ENCODE assay signal across 9 cellular contexts in the genomic region with DNA sequence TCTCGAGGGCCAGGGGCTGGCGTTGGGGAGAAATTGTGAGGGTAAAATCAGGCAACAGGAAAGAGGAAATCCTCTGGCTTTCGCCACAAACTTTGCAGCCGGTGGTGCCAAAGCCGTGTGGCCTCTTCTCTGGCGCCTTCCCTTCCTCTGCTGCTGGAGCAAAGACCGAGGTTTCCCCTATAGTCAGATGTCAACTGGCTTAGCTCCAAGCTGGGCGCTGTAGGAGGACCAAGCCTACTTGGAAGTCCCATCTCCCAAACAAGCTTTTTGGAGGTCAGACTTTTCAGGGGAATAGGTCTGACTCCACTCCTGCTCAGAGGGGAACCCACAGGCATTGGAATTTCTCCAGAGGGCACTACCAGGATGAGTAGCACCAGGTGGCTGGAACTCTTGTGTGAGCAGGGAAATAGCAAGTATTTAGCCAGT. TPM values are rescaled to one million over a fixed set of nuclear protein-coding genes. Genes with fewer than 3 reads are reported as not detected.
DNase-seq lines count a peak whose midpoint lies in the region; ATAC-seq and TF ChIP-seq lines count a peak whose summit lies in the region.
"Had no signal": no experiment of that assay in that cellular context is flagged by ENCODE, and none has a peak within 500 bp of the region (broad histone marks: within the 10 kb centered on the region; RNA-seq: fewer than 3 reads in every experiment).

No MANE protein-coding gene starts in this region.

- CTCF ChIA-PET in WTC11 (lab: Charles Lee): interaction anchor here (0.8 to 17.3 kb wide), 10 partner anchors 10 to 109 kb away, joined by 3 to 293 read pairs (median 4); partner anchors contain the start of gene TOP2A
- CTCF ChIA-PET in Caco-2 (lab: Charles Lee): interaction anchor here (1.9 to 2.9 kb wide), 4 partner anchors 28 to 112 kb away, joined by 7 to 30 read pairs (median 16); no protein-coding TSS in a partner anchor

- H3K27ac ChIP-seq in right atrium auricular region (peak overlapping the region; percentile 89 to 91), thoracic aorta (peak overlapping the region; percentile 57 to 72)
- no peak overlapping the region for H3K27ac ChIP-seq in effector memory CD4-positive, alpha-beta T cell (ENCODE audit: insufficient read depth, low read length, poor library complexity, severe bottlenecking)

- H3K27me3 ChIP-seq in right atrium auricular region (no peaks in the 10 kb centered on the region), thoracic aorta (replicated peaks; ENCODE audit: insufficient read depth) (no peaks in the 10 kb centered on the region), Caco-2 (replicated peaks; ENCODE audit: control insufficient read depth, insufficient read depth, low read length) (no peaks in the 10 kb centered on the region)
- no peaks in the 10 kb centered on the region for H3K27me3 ChIP-seq in effector memory CD4-positive, alpha-beta T cell (replicated peaks; ENCODE audit: control insufficient read depth, insufficient read depth, low read length, poor library complexity, severe bottlenecking)

- H3K36me3 Mint-ChIP-seq in T-helper 2 cell treated with Interferon-gamma antibody and Interleukin-4, amounts not matched to agents 5 μg/mL and 100 μg/mL, for 36 hours (ENCODE audit: low read depth): peaks cover 31% of the 10 kb centered on the region
- H3K36me3 Mint-ChIP-seq in WTC11: peaks cover 9% of the 10 kb centered on the region; the same call in 1 of the 2 replicates
- no peaks in the 10 kb centered on the region for H3K36me3 Mint-ChIP-seq in Caco-2 (ENCODE audit: insufficient read depth, unreplicated experiment)

- peaks cover 0 to 70% of the 10 kb centered on the region in 2 donors for H3K4me1 ChIP-seq in right atrium auricular region
- peaks cover 48 to 93% of the 10 kb centered on the region in 2 donors for H3K4me1 ChIP-seq in thoracic aorta (ENCODE audit: control insufficient read depth in 1 of 2, low read depth in 2 of 2)
- H3K4me1 ChIP-seq in Caco-2: peaks cover 17% of the 10 kb centered on the region
- peaks cover 17% of the 10 kb centered on the region for H3K4me1 ChIP-seq in effector memory CD4-positive, alpha-beta T cell (ENCODE audit: control insufficient read depth, insufficient read depth, low read length, poor library complexity, severe bottlenecking)

- ATAC-seq in WTC11: no peak
- ATAC-seq in thoracic aorta (ENCODE audit: insufficient number of reproducible peaks, low FRiP score, low read depth): no peak

- peaks cover 2% of the 10 kb centered on the region for H3K27me3 Mint-ChIP-seq in T-helper 2 cell treated with Interferon-gamma antibody and Interleukin-4, amounts not matched to agents 5 μg/mL and 100 μg/mL, for 36 hours (ENCODE audit: low read depth)
- no peaks in the 10 kb centered on the region for H3K27me3 Mint-ChIP-seq in WTC11 (ENCODE audit: low read depth)
- no peaks in the 10 kb centered on the region for H3K27me3 Mint-ChIP-seq in Caco-2 (ENCODE audit: insufficient read depth, unreplicated experiment)

- POLR2A ChIA-PET in WTC11 (lab: Charles Lee) (no interaction called here), Caco-2 (lab: Charles Lee) (no interaction called here)

- TF ChIP-seq CTCF in WTC11 (IDR thresholded peaks at IDR 0.05) (no peak), right atrium auricular region (IDR thresholded peaks at IDR 0.05) (no peak), thoracic aorta (IDR thresholded peaks at IDR 0.05) (no peak), Caco-2 (IDR thresholded peaks at IDR 0.05; ENCODE audit: insufficient read depth in 1 of 2, low read depth in 1 of 2, low read length in 1 of 2, severe bottlenecking in 1 of 2, unreplicated experiment in 1 of 2) (no peak)

- H3K9me3 Mint-ChIP-seq in T-helper 2 cell treated with Interferon-gamma antibody and Interleukin-4, amounts not matched to agents 5 μg/mL and 100 μg/mL, for 36 hours: no peaks in the 10 kb centered on the region
- H3K9me3 Mint-ChIP-seq in WTC11 (no peaks in the 10 kb centered on the region), Caco-2 (ENCODE audit: unreplicated experiment) (no peaks in the 10 kb centered on the region)

- BruUV-seq in Caco-2 (replicated peaks; lab: Mats Ljungman, UMichigan): no TSS peak

- DNase-seq in T-helper 2 cell treated with Interferon-gamma antibody and Interleukin-4, amounts not matched to agents 5 μg/mL and 100 μg/mL, for 36 hours (ENCODE audit: low spot score): no peak
- DNase-seq in T-helper 2 cell: no peak
- DNase-seq in WTC11 (ENCODE audit: low spot score): no peak
- DNase-seq in right atrium auricular region (ENCODE audit: low spot score): no peak
- no peak for DNase-seq in thoracic aorta (ENCODE audit: low spot score)
- no peak for DNase-seq in Caco-2
- no peak for DNase-seq in effector memory CD4-positive, alpha-beta T cell
- no peak for DNase-seq in stimulated activated naive CD4-positive, alpha-beta T cell treated with Interleukin-2 at 50 U/mL for 16 hours (lab: John Stamatoyannopoulos, UW)
- DNase-seq: OCI-M1 had no signal

- peak overlapping the region; percentile 65 for H3K4me3 Mint-ChIP-seq in T-helper 2 cell treated with Interferon-gamma antibody and Interleukin-4, amounts not matched to agents 5 μg/mL and 100 μg/mL, for 36 hours
- no peak overlapping the region for H3K4me3 Mint-ChIP-seq in WTC11
- no peak overlapping the region for H3K4me3 Mint-ChIP-seq in Caco-2 (ENCODE audit: unreplicated experiment)

- intact Hi-C loops in Caco-2 (cut with micrococcal nuclease; ENCODE audit: unreplicated experiment): no loop called here

- H3K4me3 ChIP-seq in right atrium auricular region (peak overlapping the region; percentile 15 to 70), thoracic aorta (peak overlapping the region; percentile 48), Caco-2 (ENCODE audit: low read depth, low read length) (no peak overlapping the region)
- no peak overlapping the region for H3K4me3 ChIP-seq in effector memory CD4-positive, alpha-beta T cell (ENCODE audit: insufficient read depth, low read depth, low read length, poor library complexity, severe bottlenecking)

- H3K9me3 ChIP-seq in right atrium auricular region: no peaks in the 10 kb centered on the region
- no peaks in the 10 kb centered on the region for H3K9me3 ChIP-seq in thoracic aorta
- H3K9me3 ChIP-seq in Caco-2: no peaks in the 10 kb centered on the region
- H3K9me3 ChIP-seq in effector memory CD4-positive, alpha-beta T cell (ENCODE audit: control insufficient read depth, low read length): no peaks in the 10 kb centered on the region

- H3K36me3 ChIP-seq in right atrium auricular region (peaks cover under 1% of the 10 kb centered on the region), thoracic aorta (no peaks in the 10 kb centered on the region), Caco-2 (ENCODE audit: control insufficient read depth, insufficient read depth, low read length) (no peaks in the 10 kb centered on the region)
- H3K36me3 ChIP-seq in effector memory CD4-positive, alpha-beta T cell (ENCODE audit: control insufficient read depth, insufficient read depth, low read length): no peaks in the 10 kb centered on the region

- peak overlapping the region; percentile 42 for H3K27ac Mint-ChIP-seq in T-helper 2 cell treated with Interferon-gamma antibody and Interleukin-4, amounts not matched to agents 5 μg/mL and 100 μg/mL, for 36 hours
- H3K27ac Mint-ChIP-seq in WTC11 (0 out of 2 replicates have a peak overlapping the region, but pooled peaks have one; percentile 58), Caco-2 (ENCODE audit: unreplicated experiment) (no peak overlapping the region)

- peaks cover 44% of the 10 kb centered on the region for H3K4me1 Mint-ChIP-seq in T-helper 2 cell treated with Interferon-gamma antibody and Interleukin-4, amounts not matched to agents 5 μg/mL and 100 μg/mL, for 36 hours (ENCODE audit: low read depth)
- peaks cover 46% of the 10 kb centered on the region for H3K4me1 Mint-ChIP-seq in WTC11
- H3K4me1 Mint-ChIP-seq in Caco-2 (ENCODE audit: low read depth, unreplicated experiment): peaks cover 20% of the 10 kb centered on the region

TF ChIP-seq in WTC11, 78 proteins besides CTCF, POLR2A, EP300 and RAD21 (continues in another document):
- TF ChIP-seq, protein P1, sequence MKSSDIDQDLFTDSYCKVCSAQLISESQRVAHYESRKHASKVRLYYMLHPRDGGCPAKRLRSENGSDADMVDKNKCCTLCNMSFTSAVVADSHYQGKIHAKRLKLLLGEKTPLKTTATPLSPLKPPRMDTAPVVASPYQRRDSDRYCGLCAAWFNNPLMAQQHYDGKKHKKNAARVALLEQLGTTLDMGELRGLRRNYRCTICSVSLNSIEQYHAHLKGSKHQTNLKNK (CRISPR knock-in tag; IDR thresholded peaks at IDR 0.05): no peak
- TF ChIP-seq CDX4 (CRISPR knock-in tag; IDR thresholded peaks at IDR 0.05; ENCODE audit: borderline replicate concordance): no peak
- no peak for TF ChIP-seq JUN (CRISPR knock-in tag; IDR thresholded peaks at IDR 0.05)

RNA-seq across cellular contexts. Expression of gene IGFBP4, which starts 5.0 kb away (rescaled TPM):
- total RNA-seq in WTC11 (2021) (155 to 172 TPM (median 162 TPM) in 3 replicates), right atrium auricular region (100 to 1,000 TPM in 1 of 2 donors, 10 to 100 TPM in 1; 81.0 to 237 TPM), thoracic aorta (100 to 1,000 TPM; 177 to 310 TPM), Caco-2 (2022) (35.7 and 49.1 TPM in 2 replicates)

RNA-seq across cellular contexts. Expression of gene TOP2A, which starts 30.5 kb away (rescaled TPM):
- total RNA-seq in WTC11 (2021) (273 to 307 TPM (median 292 TPM) in 3 replicates), right atrium auricular region (1 to 10 TPM in 1 of 2 donors, under 1 TPM in 1; 0.31 to 3.7 TPM), thoracic aorta (1 to 10 TPM in 1 of 2 donors, under 1 TPM in 1; 0.81 to 8.5 TPM), Caco-2 (2022) (226 and 237 TPM in 2 replicates)

RNA-seq across cellular contexts. Expression of gene TNS4, which starts 53.2 kb away (rescaled TPM):
- total RNA-seq in WTC11 (2021): 0.55 to 0.87 TPM (median 0.80 TPM) in 3 replicates
- not detected for total RNA-seq in right atrium auricular region
- under 1 TPM; 0.14 to 0.78 TPM for total RNA-seq in thoracic aorta
- 0.65 TPM in 1 of 2 replicates, not detected in the other for total RNA-seq in Caco-2 (2022)

Comparison
In these comparisons a context has a peak if more than half of its experiments do, and no peak if none do; other contexts are left out.
1. H3K4me3 ChIP-seq: peak in right atrium auricular region (2 of 2) and thoracic aorta (single experiment); none in Caco-2 (single experiment) and effector memory CD4-positive, alpha-beta T cell (single experiment).
2. RNA of gene TOP2A, which starts 30.5 kb away (total RNA-seq): 273 to 307 TPM in WTC11 and 226 to 237 TPM in Caco-2; 0.81 to 8.5 TPM in thoracic aorta and 0.31 to 3.7 TPM in right atrium auricular region; every median in the first group is over 10 times any median in the second.